15 cellular contexts compared by ENCODE assay signal in the genomic region with DNA sequence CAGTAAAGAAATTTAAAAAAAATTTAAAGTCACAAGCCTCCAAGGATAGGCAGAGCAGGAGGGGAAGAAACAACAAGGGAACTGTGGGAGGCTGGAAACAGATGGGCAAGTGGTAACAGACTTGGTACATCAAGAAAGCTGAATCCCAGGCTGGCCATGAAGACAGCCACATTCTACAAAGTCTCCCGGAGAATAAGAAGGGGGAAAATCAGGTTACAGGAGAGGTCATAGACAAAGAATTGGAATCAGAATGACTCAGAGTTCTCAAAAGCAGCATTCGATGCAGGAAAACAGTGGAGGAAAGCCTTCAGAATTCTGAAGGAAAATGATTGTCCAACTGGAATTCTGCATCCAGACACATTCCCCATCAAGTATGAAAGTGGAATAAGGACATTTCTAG.
DNase-seq lines count a peak whose midpoint lies in the region; ATAC-seq and TF ChIP-seq lines count a peak whose summit lies in the region.
"Had no signal": no experiment of that assay in that cellular context is flagged by ENCODE, and none has a peak within 500 bp of the region (broad histone marks: within the 10 kb centered on the region; RNA-seq: fewer than 3 reads in every experiment).

No MANE protein-coding gene starts in this region.

- peaks cover 18% of the 10 kb centered on the region for H3K79me2 ChIP-seq in ACC112 (ENCODE audit: control insufficient read depth, insufficient read depth, low read length, unreplicated experiment)

- no peaks in the 10 kb centered on the region for H3K9me3 ChIP-seq in thyroid gland

- intact Hi-C loops in thyroid gland (cut with DNase I) = no loop called here

- H3K4me3 ChIP-seq in ACC112 (ENCODE audit: low read depth, low read length) (no peak overlapping the region), fibroblast of villous mesenchyme (ENCODE audit: low read depth, low read length) (no peak overlapping the region), thyroid gland (replicated peaks in 1 of 3) (no peak overlapping the region)
- H3K4me3 ChIP-seq: GM23248 had no signal

- no peak for ATAC-seq in HG03095 (IDR thresholded peaks at IDR 0.05; ENCODE audit: unreplicated experiment)

- no peaks in the 10 kb centered on the region for H3K27me3 ChIP-seq in ACC112 (ENCODE audit: insufficient read depth, low read length)
- H3K27me3 ChIP-seq in thyroid gland = no peaks in the 10 kb centered on the region

- no peak overlapping the region for H2AFZ ChIP-seq in ACC112 (ENCODE audit: low read length, unreplicated experiment)
- H2AFZ ChIP-seq: GM23248 had no signal

- H3K36me3 ChIP-seq in ACC112 (ENCODE audit: insufficient read depth, low read length) (no peaks in the 10 kb centered on the region), thyroid gland (no peaks in the 10 kb centered on the region)

- DNase-seq in ELR (ENCODE audit: low read depth) = peak; percentile 37
- peak; percentile 17 for DNase-seq in LHCN-M2 (ENCODE audit: low read depth)
- peak; percentile 56 for DNase-seq in fibroblast of villous mesenchyme (ENCODE audit: low read depth)
- DNase-seq in thyroid gland = no peak
- no peak for DNase-seq in kidney glomerular epithelial cell (lab: John Stamatoyannopoulos, UW)
- DNase-seq in GOT3 (lab: John Stamatoyannopoulos, UW) = no peak
- DNase-seq: 8988T; ACHN; C1 segment of cervical spinal cord; CD4-positive, alpha-beta T cell; DND-41; GM23248; H7 had no signal

- WGBS in thyroid gland, 2 donors = 81 to 83% methylated on average over 2 of the region's 2 CpGs

- TF ChIP-seq POLR2A in thyroid gland (IDR thresholded peaks at IDR 0.05) = no peak

- H3K27ac ChIP-seq in ACC112 (ENCODE audit: low read depth, low read length) (peak overlapping the region; percentile 12; the same call in 1 of the 2 replicates), thyroid gland (no peak overlapping the region)
- H3K27ac ChIP-seq: GM23248 had no signal

- TF ChIP-seq CTCF in fibroblast of villous mesenchyme (IDR thresholded peaks at IDR 0.05; ENCODE audit: insufficient read depth, low read depth, low read length) = no peak
- no peak for TF ChIP-seq CTCF in thyroid gland (IDR thresholded peaks at IDR 0.05)

- H3K4me1 ChIP-seq in ACC112 (ENCODE audit: control insufficient read depth, insufficient read depth, low read length, unreplicated experiment) (peaks cover 24% of the 10 kb centered on the region), thyroid gland (no peaks in the 10 kb centered on the region)

Comparison
In these comparisons a context has a peak if more than half of its experiments do, and no peak if none do; other contexts are left out.
1. DNase-seq: peak in ELR (single experiment), LHCN-M2 (single experiment) and fibroblast of villous mesenchyme (single experiment); none in thyroid gland (0 of 2), kidney glomerular epithelial cell (single experiment) and GOT3 (single experiment).